In the genomic region with DNA sequence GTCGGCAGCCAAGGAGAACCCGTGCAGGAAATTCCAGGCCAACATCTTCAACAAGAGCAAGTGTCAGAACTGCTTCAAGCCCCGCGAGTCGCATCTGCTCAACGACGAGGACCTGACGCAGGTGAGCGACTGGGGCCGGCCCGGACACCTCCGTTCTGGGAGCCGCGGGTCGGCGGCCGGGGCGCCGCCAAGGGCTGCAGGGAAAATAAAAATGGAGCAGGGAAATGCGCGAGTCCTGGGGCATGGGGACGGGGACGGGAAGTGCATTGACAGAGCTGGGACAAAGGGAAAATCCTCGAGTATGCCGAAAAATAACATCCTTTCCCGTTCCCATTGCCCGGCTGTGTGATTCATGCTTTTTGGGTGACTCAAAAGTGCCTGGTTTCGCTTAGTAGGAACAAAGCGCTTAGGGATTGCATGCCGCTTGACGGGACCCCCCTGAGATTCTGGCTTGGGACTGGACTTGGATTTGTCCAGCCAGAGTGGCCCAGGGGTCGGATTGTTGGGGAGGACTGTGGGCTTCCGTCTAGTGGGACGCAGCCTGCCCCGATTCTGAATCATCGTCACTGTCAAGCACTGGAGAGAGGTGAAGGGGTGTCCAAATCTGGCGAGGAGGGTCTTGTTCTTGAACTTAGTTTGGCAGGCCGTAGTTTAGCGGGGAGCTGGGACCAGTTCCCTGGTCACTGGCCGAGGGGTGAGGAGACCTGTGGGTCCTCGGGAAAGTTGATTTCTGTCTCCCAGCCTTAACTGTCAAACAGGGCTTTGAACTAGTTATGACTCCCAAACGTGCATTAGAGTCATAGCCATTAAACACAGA, we compare ENCODE assay signal across 3 cellular contexts.
A peak's percentile ranks its signal among the peaks of the same experiment; 100 is the strongest.
TF ChIP-seq lines count a peak whose summit lies in the region.

No MANE protein-coding gene starts in this region.

TF ChIP-seq in GM23338, 12 proteins besides CTCF, POLR2A, EP300 and RAD21 (continues in another document):
- TF ChIP-seq CREB1 (CRISPR knock-in tag; IDR thresholded peaks at IDR 0.05; ENCODE audit: low read depth) = no peak
- TF ChIP-seq, protein P1, sequence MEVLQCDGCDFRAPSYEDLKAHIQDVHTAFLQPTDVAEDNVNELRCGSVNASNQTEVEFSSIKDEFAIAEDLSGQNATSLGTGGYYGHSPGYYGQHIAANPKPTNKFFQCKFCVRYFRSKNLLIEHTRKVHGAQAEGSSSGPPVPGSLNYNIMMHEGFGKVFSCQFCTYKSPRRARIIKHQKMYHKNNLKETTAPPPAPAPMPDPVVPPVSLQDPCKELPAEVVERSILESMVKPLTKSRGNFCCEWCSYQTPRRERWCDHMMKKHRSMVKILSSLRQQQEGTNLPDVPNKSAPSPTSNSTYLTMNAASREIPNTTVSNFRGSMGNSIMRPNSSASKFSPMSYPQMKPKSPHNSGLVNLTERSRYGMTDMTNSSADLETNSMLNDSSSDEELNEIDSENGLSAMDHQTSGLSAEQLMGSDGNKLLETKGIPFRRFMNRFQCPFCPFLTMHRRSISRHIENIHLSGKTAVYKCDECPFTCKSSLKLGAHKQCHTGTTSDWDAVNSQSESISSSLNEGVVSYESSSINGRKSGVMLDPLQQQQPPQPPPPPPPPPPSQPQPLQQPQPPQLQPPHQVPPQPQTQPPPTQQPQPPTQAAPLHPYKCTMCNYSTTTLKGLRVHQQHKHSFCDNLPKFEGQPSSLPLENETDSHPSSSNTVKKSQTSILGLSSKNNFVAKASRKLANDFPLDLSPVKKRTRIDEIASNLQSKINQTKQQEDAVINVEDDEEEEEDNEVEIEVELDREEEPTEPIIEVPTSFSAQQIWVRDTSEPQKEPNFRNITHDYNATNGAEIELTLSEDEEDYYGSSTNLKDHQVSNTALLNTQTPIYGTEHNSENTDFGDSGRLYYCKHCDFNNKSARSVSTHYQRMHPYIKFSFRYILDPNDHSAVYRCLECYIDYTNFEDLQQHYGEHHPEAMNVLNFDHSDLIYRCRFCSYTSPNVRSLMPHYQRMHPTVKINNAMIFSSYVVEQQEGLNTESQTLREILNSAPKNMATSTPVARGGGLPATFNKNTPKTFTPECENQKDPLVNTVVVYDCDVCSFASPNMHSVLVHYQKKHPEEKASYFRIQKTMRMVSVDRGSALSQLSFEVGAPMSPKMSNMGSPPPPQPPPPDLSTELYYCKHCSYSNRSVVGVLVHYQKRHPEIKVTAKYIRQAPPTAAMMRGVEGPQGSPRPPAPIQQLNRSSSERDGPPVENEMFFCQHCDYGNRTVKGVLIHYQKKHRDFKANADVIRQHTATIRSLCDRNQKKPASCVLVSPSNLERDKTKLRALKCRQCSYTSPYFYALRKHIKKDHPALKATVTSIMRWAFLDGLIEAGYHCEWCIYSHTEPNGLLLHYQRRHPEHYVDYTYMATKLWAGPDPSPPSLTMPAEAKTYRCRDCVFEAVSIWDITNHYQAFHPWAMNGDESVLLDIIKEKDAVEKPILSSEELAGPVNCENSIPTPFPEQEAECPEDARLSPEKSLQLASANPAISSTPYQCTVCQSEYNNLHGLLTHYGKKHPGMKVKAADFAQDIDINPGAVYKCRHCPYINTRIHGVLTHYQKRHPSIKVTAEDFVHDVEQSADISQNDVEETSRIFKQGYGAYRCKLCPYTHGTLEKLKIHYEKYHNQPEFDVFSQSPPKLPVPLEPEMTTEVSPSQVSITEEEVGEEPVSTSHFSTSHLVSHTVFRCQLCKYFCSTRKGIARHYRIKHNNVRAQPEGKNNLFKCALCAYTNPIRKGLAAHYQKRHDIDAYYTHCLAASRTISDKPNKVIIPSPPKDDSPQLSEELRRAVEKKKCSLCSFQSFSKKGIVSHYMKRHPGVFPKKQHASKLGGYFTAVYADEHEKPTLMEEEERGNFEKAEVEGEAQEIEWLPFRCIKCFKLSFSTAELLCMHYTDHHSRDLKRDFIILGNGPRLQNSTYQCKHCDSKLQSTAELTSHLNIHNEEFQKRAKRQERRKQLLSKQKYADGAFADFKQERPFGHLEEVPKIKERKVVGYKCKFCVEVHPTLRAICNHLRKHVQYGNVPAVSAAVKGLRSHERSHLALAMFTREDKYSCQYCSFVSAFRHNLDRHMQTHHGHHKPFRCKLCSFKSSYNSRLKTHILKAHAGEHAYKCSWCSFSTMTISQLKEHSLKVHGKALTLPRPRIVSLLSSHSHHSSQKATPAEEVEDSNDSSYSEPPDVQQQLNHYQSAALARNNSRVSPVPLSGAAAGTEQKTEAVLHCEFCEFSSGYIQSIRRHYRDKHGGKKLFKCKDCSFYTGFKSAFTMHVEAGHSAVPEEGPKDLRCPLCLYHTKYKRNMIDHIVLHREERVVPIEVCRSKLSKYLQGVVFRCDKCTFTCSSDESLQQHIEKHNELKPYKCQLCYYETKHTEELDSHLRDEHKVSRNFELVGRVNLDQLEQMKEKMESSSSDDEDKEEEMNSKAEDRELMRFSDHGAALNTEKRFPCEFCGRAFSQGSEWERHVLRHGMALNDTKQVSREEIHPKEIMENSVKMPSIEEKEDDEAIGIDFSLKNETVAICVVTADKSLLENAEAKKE (CRISPR knock-in tag; IDR thresholded peaks at IDR 0.05) = no peak
- TF ChIP-seq JUNB (IDR thresholded peaks at IDR 0.05; ENCODE audit: unreplicated experiment) = no peak
- no peak for TF ChIP-seq ZNF331 (CRISPR knock-in tag; IDR thresholded peaks at IDR 0.05; ENCODE audit: low read depth)

TF ChIP-seq in HepG2, 621 proteins besides CTCF, POLR2A, EP300 and RAD21 (continues in another document):
- TF ChIP-seq ZFYVE20 (CRISPR knock-in tag; IDR thresholded peaks at IDR 0.05; ENCODE audit: borderline replicate concordance, low read depth) (no peak), CERS6 (CRISPR knock-in tag; IDR thresholded peaks at IDR 0.05) (no peak), ZNF777 (CRISPR knock-in tag; IDR thresholded peaks at IDR 0.05) (peak; percentile 38; the same call in 1 of the 2 replicates)
- TF ChIP-seq, protein P2, sequence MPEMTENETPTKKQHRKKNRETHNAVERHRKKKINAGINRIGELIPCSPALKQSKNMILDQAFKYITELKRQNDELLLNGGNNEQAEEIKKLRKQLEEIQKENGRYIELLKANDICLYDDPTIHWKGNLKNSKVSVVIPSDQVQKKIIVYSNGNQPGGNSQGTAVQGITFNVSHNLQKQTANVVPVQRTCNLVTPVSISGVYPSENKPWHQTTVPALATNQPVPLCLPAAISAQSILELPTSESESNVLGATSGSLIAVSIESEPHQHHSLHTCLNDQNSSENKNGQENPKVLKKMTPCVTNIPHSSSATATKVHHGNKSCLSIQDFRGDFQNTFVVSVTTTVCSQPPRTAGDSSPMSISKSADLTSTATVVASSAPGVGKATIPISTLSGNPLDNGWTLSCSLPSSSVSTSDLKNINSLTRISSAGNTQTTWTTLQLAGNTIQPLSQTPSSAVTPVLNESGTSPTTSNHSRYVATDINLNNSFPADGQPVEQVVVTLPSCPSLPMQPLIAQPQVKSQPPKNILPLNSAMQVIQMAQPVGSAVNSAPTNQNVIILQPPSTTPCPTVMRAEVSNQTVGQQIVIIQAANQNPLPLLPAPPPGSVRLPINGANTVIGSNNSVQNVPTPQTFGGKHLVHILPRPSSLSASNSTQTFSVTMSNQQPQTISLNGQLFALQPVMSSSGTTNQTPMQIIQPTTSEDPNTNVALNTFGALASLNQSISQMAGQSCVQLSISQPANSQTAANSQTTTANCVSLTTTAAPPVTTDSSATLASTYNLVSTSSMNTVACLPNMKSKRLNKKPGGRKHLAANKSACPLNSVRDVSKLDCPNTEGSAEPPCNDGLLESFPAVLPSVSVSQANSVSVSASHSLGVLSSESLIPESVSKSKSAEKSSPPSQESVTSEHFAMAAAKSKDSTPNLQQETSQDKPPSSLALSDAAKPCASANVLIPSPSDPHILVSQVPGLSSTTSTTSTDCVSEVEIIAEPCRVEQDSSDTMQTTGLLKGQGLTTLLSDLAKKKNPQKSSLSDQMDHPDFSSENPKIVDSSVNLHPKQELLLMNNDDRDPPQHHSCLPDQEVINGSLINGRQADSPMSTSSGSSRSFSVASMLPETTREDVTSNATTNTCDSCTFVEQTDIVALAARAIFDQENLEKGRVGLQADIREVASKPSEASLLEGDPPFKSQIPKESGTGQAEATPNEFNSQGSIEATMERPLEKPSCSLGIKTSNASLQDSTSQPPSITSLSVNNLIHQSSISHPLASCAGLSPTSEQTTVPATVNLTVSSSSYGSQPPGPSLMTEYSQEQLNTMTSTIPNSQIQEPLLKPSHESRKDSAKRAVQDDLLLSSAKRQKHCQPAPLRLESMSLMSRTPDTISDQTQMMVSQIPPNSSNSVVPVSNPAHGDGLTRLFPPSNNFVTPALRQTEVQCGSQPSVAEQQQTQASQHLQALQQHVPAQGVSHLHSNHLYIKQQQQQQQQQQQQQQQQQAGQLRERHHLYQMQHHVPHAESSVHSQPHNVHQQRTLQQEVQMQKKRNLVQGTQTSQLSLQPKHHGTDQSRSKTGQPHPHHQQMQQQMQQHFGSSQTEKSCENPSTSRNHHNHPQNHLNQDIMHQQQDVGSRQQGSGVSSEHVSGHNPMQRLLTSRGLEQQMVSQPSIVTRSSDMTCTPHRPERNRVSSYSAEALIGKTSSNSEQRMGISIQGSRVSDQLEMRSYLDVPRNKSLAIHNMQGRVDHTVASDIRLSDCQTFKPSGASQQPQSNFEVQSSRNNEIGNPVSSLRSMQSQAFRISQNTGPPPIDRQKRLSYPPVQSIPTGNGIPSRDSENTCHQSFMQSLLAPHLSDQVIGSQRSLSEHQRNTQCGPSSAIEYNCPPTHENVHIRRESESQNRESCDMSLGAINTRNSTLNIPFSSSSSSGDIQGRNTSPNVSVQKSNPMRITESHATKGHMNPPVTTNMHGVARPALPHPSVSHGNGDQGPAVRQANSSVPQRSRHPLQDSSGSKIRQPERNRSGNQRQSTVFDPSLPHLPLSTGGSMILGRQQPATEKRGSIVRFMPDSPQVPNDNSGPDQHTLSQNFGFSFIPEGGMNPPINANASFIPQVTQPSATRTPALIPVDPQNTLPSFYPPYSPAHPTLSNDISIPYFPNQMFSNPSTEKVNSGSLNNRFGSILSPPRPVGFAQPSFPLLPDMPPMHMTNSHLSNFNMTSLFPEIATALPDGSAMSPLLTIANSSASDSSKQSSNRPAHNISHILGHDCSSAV (CRISPR knock-in tag; IDR thresholded peaks at IDR 0.05; ENCODE audit: borderline replicate concordance) = no peak

TF ChIP-seq in HEK293T, 16 proteins besides CTCF, POLR2A, EP300 and RAD21:
- TF ChIP-seq HDGF (IDR thresholded peaks at IDR 0.05; ENCODE audit: borderline replicate concordance) (no peak), BHLHE40 (IDR thresholded peaks at IDR 0.05; ENCODE audit: borderline replicate concordance) (no peak), SUZ12 (IDR thresholded peaks at IDR 0.05) (no peak), CTBP1 (IDR thresholded peaks at IDR 0.05; ENCODE audit: borderline replicate concordance) (no peak), NFRKB (IDR thresholded peaks at IDR 0.05) (no peak), ARNT (IDR thresholded peaks at IDR 0.05) (no peak), ELF4 (IDR thresholded peaks at IDR 0.05) (no peak), LEF1 (IDR thresholded peaks at IDR 0.05; ENCODE audit: borderline replicate concordance) (no peak), FOXM1 (IDR thresholded peaks at IDR 0.05; ENCODE audit: borderline replicate concordance) (no peak), FOXK2 (IDR thresholded peaks at IDR 0.05) (no peak), FOXA1 (IDR thresholded peaks at IDR 0.05) (no peak), SP1 (IDR thresholded peaks at IDR 0.05) (no peak), ZNF384 (IDR thresholded peaks at IDR 0.05) (no peak), TARDBP (IDR thresholded peaks at IDR 0.05) (no peak), L3MBTL2 (conservative IDR thresholded peaks at IDR 0.05) (no peak)
- TF ChIP-seq, protein P3, sequence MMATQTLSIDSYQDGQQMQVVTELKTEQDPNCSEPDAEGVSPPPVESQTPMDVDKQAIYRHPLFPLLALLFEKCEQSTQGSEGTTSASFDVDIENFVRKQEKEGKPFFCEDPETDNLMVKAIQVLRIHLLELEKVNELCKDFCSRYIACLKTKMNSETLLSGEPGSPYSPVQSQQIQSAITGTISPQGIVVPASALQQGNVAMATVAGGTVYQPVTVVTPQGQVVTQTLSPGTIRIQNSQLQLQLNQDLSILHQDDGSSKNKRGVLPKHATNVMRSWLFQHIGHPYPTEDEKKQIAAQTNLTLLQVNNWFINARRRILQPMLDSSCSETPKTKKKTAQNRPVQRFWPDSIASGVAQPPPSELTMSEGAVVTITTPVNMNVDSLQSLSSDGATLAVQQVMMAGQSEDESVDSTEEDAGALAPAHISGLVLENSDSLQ (IDR thresholded peaks at IDR 0.05) = no peak
